ENCODE assay signal across 8 cellular contexts in genomic region chr1:23743287-23744052, GRCh38. TPM values are rescaled to one million over a fixed set of nuclear protein-coding genes. Genes with fewer than 3 reads are reported as not detected.
DNase-seq lines count a peak whose midpoint lies in the region; ATAC-seq and TF ChIP-seq lines count a peak whose summit lies in the region.

A gene with protein sequence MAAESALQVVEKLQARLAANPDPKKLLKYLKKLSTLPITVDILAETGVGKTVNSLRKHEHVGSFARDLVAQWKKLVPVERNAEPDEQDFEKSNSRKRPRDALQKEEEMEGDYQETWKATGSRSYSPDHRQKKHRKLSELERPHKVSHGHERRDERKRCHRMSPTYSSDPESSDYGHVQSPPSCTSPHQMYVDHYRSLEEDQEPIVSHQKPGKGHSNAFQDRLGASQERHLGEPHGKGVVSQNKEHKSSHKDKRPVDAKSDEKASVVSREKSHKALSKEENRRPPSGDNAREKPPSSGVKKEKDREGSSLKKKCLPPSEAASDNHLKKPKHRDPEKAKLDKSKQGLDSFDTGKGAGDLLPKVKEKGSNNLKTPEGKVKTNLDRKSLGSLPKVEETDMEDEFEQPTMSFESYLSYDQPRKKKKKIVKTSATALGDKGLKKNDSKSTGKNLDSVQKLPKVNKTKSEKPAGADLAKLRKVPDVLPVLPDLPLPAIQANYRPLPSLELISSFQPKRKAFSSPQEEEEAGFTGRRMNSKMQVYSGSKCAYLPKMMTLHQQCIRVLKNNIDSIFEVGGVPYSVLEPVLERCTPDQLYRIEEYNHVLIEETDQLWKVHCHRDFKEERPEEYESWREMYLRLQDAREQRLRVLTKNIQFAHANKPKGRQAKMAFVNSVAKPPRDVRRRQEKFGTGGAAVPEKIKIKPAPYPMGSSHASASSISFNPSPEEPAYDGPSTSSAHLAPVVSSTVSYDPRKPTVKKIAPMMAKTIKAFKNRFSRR (plus strand): TSS chr1:23743471. CDS start chr1:23743504, 33 bp downstream.

- H3K4me1 ChIP-seq in DOHH2 (ENCODE audit: control insufficient read depth, low read length) (peaks cover 30% of the 10 kb centered on the region), ovary (ENCODE audit: insufficient read depth) (peaks cover 11% of the 10 kb centered on the region), thyroid gland (peaks cover 15 to 33% of the 10 kb centered on the region in 2 donors)

- peaks cover 17% of the 10 kb centered on the region for H3F3A ChIP-seq in DOHH2 (ENCODE audit: control insufficient read depth, insufficient read depth)

- H3K4me3 ChIP-seq in DOHH2 (ENCODE audit: low read length) (peak within 1 kb of the TSS; percentile 88), ovary (peak within 1 kb of the TSS; percentile 99), thyroid gland (replicated peaks in 1 of 3) (peak within 1 kb of the TSS; percentile 70 to 98 (median 96))
- H3K4me3 ChIP-seq in Jurkat, Clone E6-1 (ENCODE audit: low read length), result peak within 1 kb of the TSS; percentile 79

- DNase-seq in Jurkat, Clone E6-1 (ENCODE audit: low read depth, low spot score), result peak; percentile 59
- DNase-seq in SKM-1 treated with dmso at 0.1 percent for 144 hours (lab: John Stamatoyannopoulos, UW; ENCODE audit: unreplicated experiment), result peak; percentile 52
- DNase-seq in activated naive CD4-positive, alpha-beta T cell treated with anti-CD3 and anti-CD28 coated beads, Interleukin-2, amount 50 U/mL, for 72 hours (ENCODE audit: low spot score in 2 of 2), result peak; percentile 74 to 78
- peak; percentile 31 to 90 (median 81) for DNase-seq in head of caudate nucleus
- DNase-seq in ovary, result peak; percentile 59 to 83 (median 67)
- DNase-seq in thyroid gland, result peak; percentile 75 to 80

- H3K9me3 Mint-ChIP-seq in activated naive CD4-positive, alpha-beta T cell treated with anti-CD3 and anti-CD28 coated beads, Interleukin-2, amount 50 U/mL, for 72 hours, result no peaks in the 10 kb centered on the region

- H3K36me3 ChIP-seq in DOHH2 (ENCODE audit: control insufficient read depth, low read length) (peaks cover 35% of the 10 kb centered on the region), ovary (no peaks in the 10 kb centered on the region), thyroid gland (peaks cover 0 to 3% of the 10 kb centered on the region in 2 donors)

- H3K27ac Mint-ChIP-seq in activated naive CD4-positive, alpha-beta T cell treated with anti-CD3 and anti-CD28 coated beads, Interleukin-2, amount 50 U/mL, for 72 hours, result peak within 1 kb of the TSS; percentile 82 to 90

- TF ChIP-seq CTCF in DOHH2 (IDR thresholded peaks at IDR 0.05; ENCODE audit: low read depth, low read length, poor library complexity, severe bottlenecking), result no peak
- peak in 1 of 3 donors; percentile 23 for TF ChIP-seq CTCF in ovary (IDR thresholded peaks at IDR 0.05)
- TF ChIP-seq CTCF in thyroid gland (IDR thresholded peaks at IDR 0.05), result no peak

- intact Hi-C loops in head of caudate nucleus (cut with DNase I) (no loop called here), ovary (cut with DNase I) (loop anchor here in 3 of 4 donors (5.0 to 10.0 kb wide), 3 partner anchors 49 to 1651 kb away; partner anchors contain the start of gene RPL11 (in 2 of the 3)), thyroid gland (cut with DNase I) (loop anchor here (10.0 kb wide), 1 partner anchor 49 kb away; the partner anchor contains the start of gene RPL11)

- peaks cover 52% of the 10 kb centered on the region for H3K79me2 ChIP-seq in DOHH2 (ENCODE audit: control insufficient read depth, low read length)

- peak within 1 kb of the TSS; percentile 88 for H3K4me2 ChIP-seq in DOHH2 (ENCODE audit: low read length)

- TF ChIP-seq POLR2A in ovary (IDR thresholded peaks at IDR 0.05) (peak; percentile 32), thyroid gland (IDR thresholded peaks at IDR 0.05) (peak; percentile 41 to 92)

- no peaks in the 10 kb centered on the region for H3K27me3 ChIP-seq in DOHH2 (ENCODE audit: control insufficient read depth, low read length)
- H3K27me3 ChIP-seq in ovary, result no peaks in the 10 kb centered on the region
- H3K27me3 ChIP-seq in thyroid gland, result no peaks in the 10 kb centered on the region

- ATAC-seq in GM21528 (IDR thresholded peaks at IDR 0.05; ENCODE audit: low FRiP score, unreplicated experiment), result peak; percentile 65
- ATAC-seq in activated naive CD4-positive, alpha-beta T cell treated with anti-CD3 and anti-CD28 coated beads, Interleukin-2, amount 50 U/mL, for 72 hours, result peak; percentile 94 to 96

- H3K27ac ChIP-seq in DOHH2 (ENCODE audit: low read depth, low read length) (peak within 1 kb of the TSS; percentile 38), ovary (peak within 1 kb of the TSS; percentile 49 to 87), thyroid gland (peak within 1 kb of the TSS; percentile 88 to 90 (median 88))

- no peaks in the 10 kb centered on the region for H3K9me2 ChIP-seq in DOHH2 (replicated peaks; ENCODE audit: control insufficient read depth, low read length)

- H3K9me3 ChIP-seq in DOHH2 (ENCODE audit: control insufficient read depth, insufficient read depth, low read length), result no peaks in the 10 kb centered on the region
- H3K9me3 ChIP-seq in ovary, result no peaks in the 10 kb centered on the region
- no peaks in the 10 kb centered on the region for H3K9me3 ChIP-seq in thyroid gland

- no peak for TF ChIP-seq EP300 in ovary (IDR thresholded peaks at IDR 0.05)

- peaks cover 15 to 17% of the 10 kb centered on the region in 2 donors for H3K36me3 Mint-ChIP-seq in activated naive CD4-positive, alpha-beta T cell treated with anti-CD3 and anti-CD28 coated beads, Interleukin-2, amount 50 U/mL, for 72 hours

- H4K20me1 ChIP-seq in DOHH2 (ENCODE audit: control insufficient read depth, insufficient read depth, low read depth, low read length), result peaks cover 13% of the 10 kb centered on the region; the same call in 1 of the 2 replicates

- 0 to 1% (median 0%) methylated on average over 53 to 109 of the region's 109 CpGs for WGBS in ovary, 3 donors
- WGBS in thyroid gland, 2 donors, result 0 to 2% methylated on average over 5 to 13 of the region's 109 CpGs

RNA-seq across cellular contexts. Expression of the gene that starts here (rescaled TPM):
- polyA plus RNA-seq in Jurkat, Clone E6-1 (2012; ENCODE audit: insufficient read depth, insufficient read length), result 38.1 TPM
- 10 to 100 TPM; 30.9 to 33.4 TPM for total RNA-seq in activated naive CD4-positive, alpha-beta T cell treated with anti-CD3 and anti-CD28 coated beads, Interleukin-2, amount 50 U/mL, for 72 hours
- total RNA-seq in ovary (10 to 100 TPM; 17.8 to 38.0 (median 27.3) TPM), thyroid gland (10 to 100 TPM; 33.3 to 49.9 (median 40.5) TPM)
- polyA plus RNA-seq in ovary, result 10 to 100 TPM; 13.0 to 29.8 TPM

Comparison
In these comparisons a context has a peak if more than half of its experiments do, and no peak if none do; other contexts are left out.
1. Peak in every context shown above with its lines: DNase-seq, ATAC-seq, H3K4me3 ChIP-seq and H3K27ac ChIP-seq.
2. H3K27ac ChIP-seq: peak in every context shown above with its lines; median percentile 88 in thyroid gland; 68 in ovary; 38 in DOHH2.